Comparison of ENCODE assay signal across 8 cellular contexts in genomic region chr1:86507935-86508582, GRCh38. TPM values are rescaled to one million over a fixed set of nuclear protein-coding genes. Genes with fewer than 3 reads are reported as not detected.
DNase-seq lines count a peak whose midpoint lies in the region; ATAC-seq and TF ChIP-seq lines count a peak whose summit lies in the region.

No MANE protein-coding gene starts in this region.

- H3K4me3 Mint-ChIP-seq in activated naive CD8-positive, alpha-beta T cell treated with anti-CD3 and anti-CD28 coated beads, Interleukin-2, amount 50 U/mL, for 24 hours, result no peak overlapping the region
- no peak overlapping the region for H3K4me3 Mint-ChIP-seq in activated naive CD8-positive, alpha-beta T cell treated with anti-CD3 and anti-CD28 coated beads for 36 hours
- no peak overlapping the region for H3K4me3 Mint-ChIP-seq in activated CD8-positive, alpha-beta T cell treated with anti-CD3 and anti-CD28 coated beads for 36 hours

- no peaks in the 10 kb centered on the region for H3K9me3 Mint-ChIP-seq in activated naive CD8-positive, alpha-beta T cell treated with anti-CD3 and anti-CD28 coated beads, Interleukin-2, amount 50 U/mL, for 24 hours
- no peaks in the 10 kb centered on the region for H3K9me3 Mint-ChIP-seq in activated naive CD8-positive, alpha-beta T cell treated with anti-CD3 and anti-CD28 coated beads for 36 hours
- no peaks in the 10 kb centered on the region for H3K9me3 Mint-ChIP-seq in activated CD8-positive, alpha-beta T cell treated with anti-CD3 and anti-CD28 coated beads for 36 hours

- peaks cover 4% of the 10 kb centered on the region for H3K27me3 Mint-ChIP-seq in activated naive CD8-positive, alpha-beta T cell treated with anti-CD3 and anti-CD28 coated beads, Interleukin-2, amount 50 U/mL, for 24 hours
- peaks cover 13% of the 10 kb centered on the region for H3K27me3 Mint-ChIP-seq in activated naive CD8-positive, alpha-beta T cell treated with anti-CD3 and anti-CD28 coated beads for 36 hours
- peaks cover 1% of the 10 kb centered on the region for H3K27me3 Mint-ChIP-seq in activated CD8-positive, alpha-beta T cell treated with anti-CD3 and anti-CD28 coated beads for 36 hours

- H3K4me3 ChIP-seq in left lung, result no peak overlapping the region

- H3K27ac Mint-ChIP-seq in activated naive CD8-positive, alpha-beta T cell treated with anti-CD3 and anti-CD28 coated beads, Interleukin-2, amount 50 U/mL, for 24 hours, result no peak overlapping the region
- H3K27ac Mint-ChIP-seq in activated naive CD8-positive, alpha-beta T cell treated with anti-CD3 and anti-CD28 coated beads for 36 hours, result no peak overlapping the region
- no peak overlapping the region for H3K27ac Mint-ChIP-seq in activated CD8-positive, alpha-beta T cell treated with anti-CD3 and anti-CD28 coated beads for 36 hours

- H3K27ac ChIP-seq in left lung, result no peak overlapping the region

- no peak for DNase-seq in activated naive CD8-positive, alpha-beta T cell treated with anti-CD3 and anti-CD28 coated beads, Interleukin-2, amount 50 U/mL, for 24 hours
- no peak for DNase-seq in activated naive CD8-positive, alpha-beta T cell treated with anti-CD3 and anti-CD28 coated beads for 36 hours
- DNase-seq in activated CD8-positive, alpha-beta T cell treated with anti-CD3 and anti-CD28 coated beads for 36 hours, result peak; percentile 36
- DNase-seq in left lung, result no peak
- DNase-seq in stimulated activated CD4-positive, alpha-beta T cell treated with anti-CD3 and anti-CD28 coated beads, Interleukin-15, amount 100 ng/mL, for 24 hours, result no peak

- no peaks in the 10 kb centered on the region for H3K27me3 ChIP-seq in left lung

- no peaks in the 10 kb centered on the region for H3K36me3 Mint-ChIP-seq in activated naive CD8-positive, alpha-beta T cell treated with anti-CD3 and anti-CD28 coated beads, Interleukin-2, amount 50 U/mL, for 24 hours (ENCODE audit: low read depth)
- no peaks in the 10 kb centered on the region for H3K36me3 Mint-ChIP-seq in activated naive CD8-positive, alpha-beta T cell treated with anti-CD3 and anti-CD28 coated beads for 36 hours
- H3K36me3 Mint-ChIP-seq in activated CD8-positive, alpha-beta T cell treated with anti-CD3 and anti-CD28 coated beads for 36 hours (ENCODE audit: low read depth), result no peaks in the 10 kb centered on the region

- no peaks in the 10 kb centered on the region for H3K9me3 ChIP-seq in left lung

- CTCF ChIA-PET in activated CD8-positive, alpha-beta T cell treated with anti-CD3 and anti-CD28 coated beads for 36 hours (lab: Charles Lee), result interaction anchor here (0.6 to 5.3 kb wide), 13 partner anchors 8 to 180 kb away, joined by 3 to 47 read pairs (median 3); no protein-coding TSS in a partner anchor

- ATAC-seq in activated naive CD8-positive, alpha-beta T cell treated with anti-CD3 and anti-CD28 coated beads, Interleukin-2, amount 50 U/mL, for 24 hours, result peak; percentile 28
- ATAC-seq in HG03432 (IDR thresholded peaks at IDR 0.05; ENCODE audit: unreplicated experiment) (peak; percentile 66), left lung (peak; percentile 57), HG03565 (IDR thresholded peaks at IDR 0.05; ENCODE audit: unreplicated experiment) (no peak), HG03135 (IDR thresholded peaks at IDR 0.05; ENCODE audit: unreplicated experiment) (no peak)
- ATAC-seq in activated CD8-positive, alpha-beta T cell treated with anti-CD3 and anti-CD28 coated beads for 36 hours, result peak; percentile 47

- H3K4me1 ChIP-seq in left lung, result peaks cover 0 to 14% of the 10 kb centered on the region in 2 donors

- H3K4me1 Mint-ChIP-seq in activated naive CD8-positive, alpha-beta T cell treated with anti-CD3 and anti-CD28 coated beads, Interleukin-2, amount 50 U/mL, for 24 hours, result peaks cover 4% of the 10 kb centered on the region
- peaks cover 4% of the 10 kb centered on the region for H3K4me1 Mint-ChIP-seq in activated naive CD8-positive, alpha-beta T cell treated with anti-CD3 and anti-CD28 coated beads for 36 hours
- peaks cover 4% of the 10 kb centered on the region for H3K4me1 Mint-ChIP-seq in activated CD8-positive, alpha-beta T cell treated with anti-CD3 and anti-CD28 coated beads for 36 hours (ENCODE audit: low read depth)

- H3K36me3 ChIP-seq in left lung, result no peaks in the 10 kb centered on the region

- intact Hi-C loops in activated CD8-positive, alpha-beta T cell treated with anti-CD3 and anti-CD28 coated beads for 36 hours (cut with micrococcal nuclease), result loop anchor here (10.0 kb wide), 1 partner anchor 197 kb away; the partner anchor contains the start of gene SH3GLB1
- intact Hi-C loops in left lung (cut with DNase I), result loop anchor here in 1 of 2 donors (10.0 kb wide), 1 partner anchor 133 kb away; no protein-coding TSS in a partner anchor

- POLR2A ChIA-PET in activated CD8-positive, alpha-beta T cell treated with anti-CD3 and anti-CD28 coated beads for 36 hours (lab: Charles Lee), result interaction anchor here (1.2 kb wide), 1 partner anchor 196 kb away, joined by 3 read pairs; the partner anchor contains the start of gene SH3GLB1

- peak; percentile 50 for TF ChIP-seq CTCF in activated CD8-positive, alpha-beta T cell treated with anti-CD3 and anti-CD28 coated beads for 36 hours (IDR thresholded peaks at IDR 0.05)
- peak; percentile 41 to 44 for TF ChIP-seq CTCF in left lung (IDR thresholded peaks at IDR 0.05)

RNA-seq across cellular contexts. Expression of gene CLCA4, which starts 38.8 kb away (rescaled TPM):
- total RNA-seq in activated naive CD8-positive, alpha-beta T cell treated with anti-CD3 and anti-CD28 coated beads for 36 hours, result not detected
- total RNA-seq in activated CD8-positive, alpha-beta T cell treated with anti-CD3 and anti-CD28 coated beads for 36 hours, result not detected
- not detected for total RNA-seq in left lung

RNA-seq across cellular contexts. Expression of gene CLCA1, which starts 39.3 kb away (rescaled TPM):
- not detected for total RNA-seq in activated naive CD8-positive, alpha-beta T cell treated with anti-CD3 and anti-CD28 coated beads for 36 hours
- not detected for total RNA-seq in activated CD8-positive, alpha-beta T cell treated with anti-CD3 and anti-CD28 coated beads for 36 hours
- total RNA-seq in left lung, result not detected

Comparison
In these comparisons a context has a peak if more than half of its experiments do, and no peak if none do; other contexts are left out.
1. ATAC-seq: peak in activated naive CD8-positive, alpha-beta T cell treated with anti-CD3 and anti-CD28 coated beads, Interleukin-2, amount 50 U/mL, for 24 hours (single experiment), HG03432 (single experiment), activated CD8-positive, alpha-beta T cell treated with anti-CD3 and anti-CD28 coated beads for 36 hours (single experiment) and left lung (single experiment); none in HG03565 (single experiment) and HG03135 (single experiment).